In genomic region chr15:77507151-77507847, GRCh38 we compare ENCODE assay signal across 10 cellular contexts.
DNase-seq lines count a peak whose midpoint lies in the region; ATAC-seq, FAIRE-seq and TF ChIP-seq lines count a peak whose summit lies in the region.
"Had no signal": no experiment of that assay in that cellular context is flagged by ENCODE, and none has a peak within 500 bp of the region (broad histone marks: within the 10 kb centered on the region; RNA-seq: fewer than 3 reads in every experiment).

No MANE protein-coding gene starts in this region.

- H3K9me3 ChIP-seq in RWPE2 (ENCODE audit: severe bottlenecking) (no peaks in the 10 kb centered on the region), heart right ventricle (no peaks in the 10 kb centered on the region), prostate gland (no peaks in the 10 kb centered on the region)

- peaks cover 36% of the 10 kb centered on the region for H3K4me1 ChIP-seq in RWPE2 (ENCODE audit: insufficient read depth, poor library complexity, severe bottlenecking)
- H3K4me1 ChIP-seq in heart right ventricle: peaks cover 47 to 79% (median 73%) of the 10 kb centered on the region in 9 donors
- peaks cover 6% of the 10 kb centered on the region for H3K4me1 ChIP-seq in prostate gland (replicated peaks)

- H3K4me3 Mint-ChIP-seq in activated T-cell treated with anti-CD3 and anti-CD28 coated beads, Interleukin-2, amount 50 U/mL, for 4 hours: no peak overlapping the region

- TF ChIP-seq POLR2A in prostate gland (IDR thresholded peaks at IDR 0.05): no peak

- ATAC-seq in RWPE2 (ENCODE audit: low read depth): peak; percentile 33
- peak; percentile 21 to 61 (median 40) for ATAC-seq in heart right ventricle
- no peak for ATAC-seq in activated T-cell treated with anti-CD3 and anti-CD28 coated beads, Interleukin-2, amount 50 U/mL, for 4 hours
- no peak for ATAC-seq in HG03442 (IDR thresholded peaks at IDR 0.05; ENCODE audit: unreplicated experiment)

- H3K36me3 Mint-ChIP-seq in activated T-cell treated with anti-CD3 and anti-CD28 coated beads, Interleukin-2, amount 50 U/mL, for 4 hours (ENCODE audit: insufficient read depth): no peaks in the 10 kb centered on the region

- FAIRE-seq in RCC 7860 (lab: Jason Lieb, UNC): no peak
- FAIRE-seq: colon, G401.6 had no signal

- H3K4me1 Mint-ChIP-seq in activated T-cell treated with anti-CD3 and anti-CD28 coated beads, Interleukin-2, amount 50 U/mL, for 4 hours (ENCODE audit: low read depth): peaks cover 7% of the 10 kb centered on the region

- H3K27ac ChIP-seq in RWPE2 (ENCODE audit: poor library complexity, severe bottlenecking) (peak overlapping the region; percentile 17), heart right ventricle (peak overlapping the region; percentile 89 to 98 (median 95)), prostate gland (peak overlapping the region; percentile 51 to 71)

- H3K4me3 ChIP-seq in RWPE2 (ENCODE audit: severe bottlenecking) (no peak overlapping the region), heart right ventricle (peak overlapping the region in 3 of 10 donors; percentile 2 to 25 (median 4)), prostate gland (no peak overlapping the region)

- TF ChIP-seq CTCF in RWPE2 (IDR thresholded peaks at IDR 0.05; ENCODE audit: poor library complexity, severe bottlenecking) (no peak), heart right ventricle (IDR thresholded peaks at IDR 0.05) (no peak), prostate gland (IDR thresholded peaks at IDR 0.05) (no peak)

- DNase-seq in EH (ENCODE audit: low read depth) (peak; percentile 23), RWPE2 (ENCODE audit: low spot score) (no peak), heart right ventricle (peak; percentile 73 to 78), prostate gland (ENCODE audit: low spot score) (no peak), RCC 7860 (ENCODE audit: low spot score) (no peak), amniotic stem cell (lab: John Stamatoyannopoulos, UW) (no peak)
- DNase-seq in activated T-cell treated with anti-CD3 and anti-CD28 coated beads, Interleukin-2, amount 50 U/mL, for 4 hours: no peak

- H3K9me3 Mint-ChIP-seq in activated T-cell treated with anti-CD3 and anti-CD28 coated beads, Interleukin-2, amount 50 U/mL, for 4 hours: peaks cover 4% of the 10 kb centered on the region

- no peaks in the 10 kb centered on the region for H3K27me3 Mint-ChIP-seq in activated T-cell treated with anti-CD3 and anti-CD28 coated beads, Interleukin-2, amount 50 U/mL, for 4 hours (ENCODE audit: low read depth)

- 14 to 17% methylated on average over 8 of the region's 8 CpGs for WGBS in heart right ventricle, 2 donors
- 21% methylated on average over 8 of the region's 8 CpGs for WGBS in prostate gland

- intact Hi-C loops in heart right ventricle (cut with DNase I) (loop anchor here in 2 of 10 donors (2.0 to 5.0 kb wide), 2 partner anchors 35 to 36 kb away; no protein-coding TSS in a partner anchor), prostate gland (cut with DNase I) (no loop called here)

- H3K36me3 ChIP-seq in RWPE2 (ENCODE audit: low read depth) (no peaks in the 10 kb centered on the region), heart right ventricle (no peaks in the 10 kb centered on the region), prostate gland (no peaks in the 10 kb centered on the region)

- no peaks in the 10 kb centered on the region for H3K27me3 ChIP-seq in RWPE2 (ENCODE audit: insufficient read depth, poor library complexity, severe bottlenecking)
- H3K27me3 ChIP-seq in heart right ventricle: no peaks in the 10 kb centered on the region
- H3K27me3 ChIP-seq in prostate gland (replicated peaks; ENCODE audit: insufficient read depth): no peaks in the 10 kb centered on the region

Comparison
In these comparisons a context has a peak if more than half of its experiments do, and no peak if none do; other contexts are left out.
1. DNase-seq: peak in EH (single experiment) and heart right ventricle (2 of 2); none in RWPE2 (single experiment), prostate gland (single experiment), RCC 7860 (single experiment), activated T-cell treated with anti-CD3 and anti-CD28 coated beads, Interleukin-2, amount 50 U/mL, for 4 hours (single experiment) and amniotic stem cell (single experiment).
2. ATAC-seq: peak in RWPE2 (single experiment) and heart right ventricle (8 of 8); none in activated T-cell treated with anti-CD3 and anti-CD28 coated beads, Interleukin-2, amount 50 U/mL, for 4 hours (0 of 2) and HG03442 (single experiment).
3. H3K27ac ChIP-seq: peak in every context shown above with its lines; median percentile 95 in heart right ventricle; 61 in prostate gland; 17 in RWPE2.